Comparison of ENCODE assay signal across 1 cellular context in the genomic region with DNA sequence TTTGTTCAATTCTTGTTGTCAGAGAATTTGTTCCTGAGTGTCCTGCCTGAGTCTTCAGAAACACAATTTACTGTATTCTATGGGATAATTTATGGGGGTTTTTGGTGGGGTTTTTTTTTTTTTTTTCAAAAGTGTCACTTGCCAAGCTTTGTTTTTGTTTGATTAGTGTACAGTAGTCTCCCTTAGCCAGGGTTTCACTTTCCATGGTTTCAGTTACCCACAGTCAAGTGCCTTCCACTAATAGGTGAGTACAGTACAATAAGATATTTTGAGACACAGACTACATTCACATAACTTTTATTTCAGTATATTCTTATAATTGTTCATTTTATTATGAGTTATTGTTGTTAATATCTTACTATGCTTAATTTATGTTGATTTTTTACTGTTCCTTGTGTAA.
TF ChIP-seq lines count a peak whose summit lies in the region.

No MANE protein-coding gene starts in this region.

TF ChIP-seq in GM12878, 131 proteins besides CTCF, POLR2A, EP300 and RAD21:
- TF ChIP-seq, protein P1, sequence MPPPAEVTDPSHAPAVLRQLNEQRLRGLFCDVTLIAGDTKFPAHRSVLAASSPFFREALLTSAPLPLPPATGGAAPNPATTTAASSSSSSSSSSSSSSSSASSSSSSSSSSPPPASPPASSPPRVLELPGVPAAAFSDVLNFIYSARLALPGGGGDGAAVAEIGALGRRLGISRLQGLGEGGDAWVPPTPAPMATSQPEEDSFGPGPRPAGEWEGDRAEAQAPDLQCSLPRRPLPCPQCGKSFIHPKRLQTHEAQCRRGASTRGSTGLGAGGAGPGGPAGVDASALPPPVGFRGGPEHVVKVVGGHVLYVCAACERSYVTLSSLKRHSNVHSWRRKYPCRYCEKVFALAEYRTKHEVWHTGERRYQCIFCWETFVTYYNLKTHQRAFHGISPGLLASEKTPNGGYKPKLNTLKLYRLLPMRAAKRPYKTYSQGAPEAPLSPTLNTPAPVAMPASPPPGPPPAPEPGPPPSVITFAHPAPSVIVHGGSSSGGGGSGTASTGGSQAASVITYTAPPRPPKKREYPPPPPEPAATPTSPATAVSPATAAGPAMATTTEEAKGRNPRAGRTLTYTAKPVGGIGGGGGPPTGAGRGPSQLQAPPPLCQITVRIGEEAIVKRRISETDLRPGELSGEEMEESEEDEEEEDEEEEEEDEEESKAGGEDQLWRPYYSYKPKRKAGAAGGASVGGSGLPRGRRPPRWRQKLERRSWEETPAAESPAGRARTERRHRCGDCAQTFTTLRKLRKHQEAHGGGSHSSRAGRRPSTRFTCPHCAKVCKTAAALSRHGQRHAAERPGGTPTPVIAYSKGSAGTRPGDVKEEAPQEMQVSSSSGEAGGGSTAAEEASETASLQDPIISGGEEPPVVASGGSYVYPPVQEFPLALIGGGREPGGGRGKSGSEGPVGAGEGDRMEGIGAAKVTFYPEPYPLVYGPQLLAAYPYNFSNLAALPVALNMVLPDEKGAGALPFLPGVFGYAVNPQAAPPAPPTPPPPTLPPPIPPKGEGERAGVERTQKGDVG (CRISPR knock-in tag; IDR thresholded peaks at IDR 0.05) = no peak
- TF ChIP-seq, protein P2, sequence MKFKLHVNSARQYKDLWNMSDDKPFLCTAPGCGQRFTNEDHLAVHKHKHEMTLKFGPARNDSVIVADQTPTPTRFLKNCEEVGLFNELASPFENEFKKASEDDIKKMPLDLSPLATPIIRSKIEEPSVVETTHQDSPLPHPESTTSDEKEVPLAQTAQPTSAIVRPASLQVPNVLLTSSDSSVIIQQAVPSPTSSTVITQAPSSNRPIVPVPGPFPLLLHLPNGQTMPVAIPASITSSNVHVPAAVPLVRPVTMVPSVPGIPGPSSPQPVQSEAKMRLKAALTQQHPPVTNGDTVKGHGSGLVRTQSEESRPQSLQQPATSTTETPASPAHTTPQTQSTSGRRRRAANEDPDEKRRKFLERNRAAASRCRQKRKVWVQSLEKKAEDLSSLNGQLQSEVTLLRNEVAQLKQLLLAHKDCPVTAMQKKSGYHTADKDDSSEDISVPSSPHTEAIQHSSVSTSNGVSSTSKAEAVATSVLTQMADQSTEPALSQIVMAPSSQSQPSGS (IDR thresholded peaks at IDR 0.05; ENCODE audit: low read length) = no peak
- TF ChIP-seq, protein P3, sequence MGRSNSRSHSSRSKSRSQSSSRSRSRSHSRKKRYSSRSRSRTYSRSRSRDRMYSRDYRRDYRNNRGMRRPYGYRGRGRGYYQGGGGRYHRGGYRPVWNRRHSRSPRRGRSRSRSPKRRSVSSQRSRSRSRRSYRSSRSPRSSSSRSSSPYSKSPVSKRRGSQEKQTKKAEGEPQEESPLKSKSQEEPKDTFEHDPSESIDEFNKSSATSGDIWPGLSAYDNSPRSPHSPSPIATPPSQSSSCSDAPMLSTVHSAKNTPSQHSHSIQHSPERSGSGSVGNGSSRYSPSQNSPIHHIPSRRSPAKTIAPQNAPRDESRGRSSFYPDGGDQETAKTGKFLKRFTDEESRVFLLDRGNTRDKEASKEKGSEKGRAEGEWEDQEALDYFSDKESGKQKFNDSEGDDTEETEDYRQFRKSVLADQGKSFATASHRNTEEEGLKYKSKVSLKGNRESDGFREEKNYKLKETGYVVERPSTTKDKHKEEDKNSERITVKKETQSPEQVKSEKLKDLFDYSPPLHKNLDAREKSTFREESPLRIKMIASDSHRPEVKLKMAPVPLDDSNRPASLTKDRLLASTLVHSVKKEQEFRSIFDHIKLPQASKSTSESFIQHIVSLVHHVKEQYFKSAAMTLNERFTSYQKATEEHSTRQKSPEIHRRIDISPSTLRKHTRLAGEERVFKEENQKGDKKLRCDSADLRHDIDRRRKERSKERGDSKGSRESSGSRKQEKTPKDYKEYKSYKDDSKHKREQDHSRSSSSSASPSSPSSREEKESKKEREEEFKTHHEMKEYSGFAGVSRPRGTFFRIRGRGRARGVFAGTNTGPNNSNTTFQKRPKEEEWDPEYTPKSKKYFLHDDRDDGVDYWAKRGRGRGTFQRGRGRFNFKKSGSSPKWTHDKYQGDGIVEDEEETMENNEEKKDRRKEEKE (IDR thresholded peaks at IDR 0.05) = no peak
- TF ChIP-seq CBX3 (IDR thresholded peaks at IDR 0.05; ENCODE audit: borderline replicate concordance, low read depth) = no peak
- TF ChIP-seq NFXL1 (IDR thresholded peaks at IDR 0.05; ENCODE audit: borderline replicate concordance) = no peak
- TF ChIP-seq SMC3 (IDR thresholded peaks at IDR 0.05; ENCODE audit: borderline replicate concordance, low read length) = no peak
- no peak for TF ChIP-seq RUNX3 (IDR thresholded peaks at IDR 0.05; ENCODE audit: low read length)
- no peak for TF ChIP-seq MEF2B (IDR thresholded peaks at IDR 0.05; ENCODE audit: partially characterized antibody, poor library complexity, severe bottlenecking)
- no peak for TF ChIP-seq KLF5 (IDR thresholded peaks at IDR 0.05; ENCODE audit: partially characterized antibody)
- no peak for TF ChIP-seq IKZF2 (IDR thresholded peaks at IDR 0.05)
- TF ChIP-seq HDAC6 (IDR thresholded peaks at IDR 0.05; ENCODE audit: unreplicated experiment) = no peak
- no peak for TF ChIP-seq IKZF1 (conservative IDR thresholded peaks at IDR 0.05)
- no peak for TF ChIP-seq CHD4 (IDR thresholded peaks at IDR 0.05)
- TF ChIP-seq ZNF217 (IDR thresholded peaks at IDR 0.05) = no peak
- TF ChIP-seq TCF12 (IDR thresholded peaks at IDR 0.05; ENCODE audit: low read depth, low read length) = no peak
- no peak for TF ChIP-seq ATF7 (IDR thresholded peaks at IDR 0.05; ENCODE audit: low read depth)
- no peak for TF ChIP-seq RBBP5 (conservative IDR thresholded peaks at IDR 0.05)
- no peak for TF ChIP-seq CEBPB (IDR thresholded peaks at IDR 0.05; ENCODE audit: borderline replicate concordance in 1 of 2, low read depth in 2 of 2, low read length in 2 of 2)
- TF ChIP-seq, protein P4, sequence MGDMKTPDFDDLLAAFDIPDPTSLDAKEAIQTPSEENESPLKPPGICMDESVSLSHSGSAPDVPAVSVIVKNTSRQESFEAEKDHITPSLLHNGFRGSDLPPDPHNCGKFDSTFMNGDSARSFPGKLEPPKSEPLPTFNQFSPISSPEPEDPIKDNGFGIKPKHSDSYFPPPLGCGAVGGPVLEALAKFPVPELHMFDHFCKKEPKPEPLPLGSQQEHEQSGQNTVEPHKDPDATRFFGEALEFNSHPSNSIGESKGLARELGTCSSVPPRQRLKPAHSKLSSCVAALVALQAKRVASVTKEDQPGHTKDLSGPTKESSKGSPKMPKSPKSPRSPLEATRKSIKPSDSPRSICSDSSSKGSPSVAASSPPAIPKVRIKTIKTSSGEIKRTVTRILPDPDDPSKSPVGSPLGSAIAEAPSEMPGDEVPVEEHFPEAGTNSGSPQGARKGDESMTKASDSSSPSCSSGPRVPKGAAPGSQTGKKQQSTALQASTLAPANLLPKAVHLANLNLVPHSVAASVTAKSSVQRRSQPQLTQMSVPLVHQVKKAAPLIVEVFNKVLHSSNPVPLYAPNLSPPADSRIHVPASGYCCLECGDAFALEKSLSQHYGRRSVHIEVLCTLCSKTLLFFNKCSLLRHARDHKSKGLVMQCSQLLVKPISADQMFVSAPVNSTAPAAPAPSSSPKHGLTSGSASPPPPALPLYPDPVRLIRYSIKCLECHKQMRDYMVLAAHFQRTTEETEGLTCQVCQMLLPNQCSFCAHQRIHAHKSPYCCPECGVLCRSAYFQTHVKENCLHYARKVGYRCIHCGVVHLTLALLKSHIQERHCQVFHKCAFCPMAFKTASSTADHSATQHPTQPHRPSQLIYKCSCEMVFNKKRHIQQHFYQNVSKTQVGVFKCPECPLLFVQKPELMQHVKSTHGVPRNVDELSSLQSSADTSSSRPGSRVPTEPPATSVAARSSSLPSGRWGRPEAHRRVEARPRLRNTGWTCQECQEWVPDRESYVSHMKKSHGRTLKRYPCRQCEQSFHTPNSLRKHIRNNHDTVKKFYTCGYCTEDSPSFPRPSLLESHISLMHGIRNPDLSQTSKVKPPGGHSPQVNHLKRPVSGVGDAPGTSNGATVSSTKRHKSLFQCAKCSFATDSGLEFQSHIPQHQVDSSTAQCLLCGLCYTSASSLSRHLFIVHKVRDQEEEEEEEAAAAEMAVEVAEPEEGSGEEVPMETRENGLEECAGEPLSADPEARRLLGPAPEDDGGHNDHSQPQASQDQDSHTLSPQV (IDR thresholded peaks at IDR 0.05) = no peak
